ENCODE assay signal across 10 cellular contexts in the genomic region with DNA sequence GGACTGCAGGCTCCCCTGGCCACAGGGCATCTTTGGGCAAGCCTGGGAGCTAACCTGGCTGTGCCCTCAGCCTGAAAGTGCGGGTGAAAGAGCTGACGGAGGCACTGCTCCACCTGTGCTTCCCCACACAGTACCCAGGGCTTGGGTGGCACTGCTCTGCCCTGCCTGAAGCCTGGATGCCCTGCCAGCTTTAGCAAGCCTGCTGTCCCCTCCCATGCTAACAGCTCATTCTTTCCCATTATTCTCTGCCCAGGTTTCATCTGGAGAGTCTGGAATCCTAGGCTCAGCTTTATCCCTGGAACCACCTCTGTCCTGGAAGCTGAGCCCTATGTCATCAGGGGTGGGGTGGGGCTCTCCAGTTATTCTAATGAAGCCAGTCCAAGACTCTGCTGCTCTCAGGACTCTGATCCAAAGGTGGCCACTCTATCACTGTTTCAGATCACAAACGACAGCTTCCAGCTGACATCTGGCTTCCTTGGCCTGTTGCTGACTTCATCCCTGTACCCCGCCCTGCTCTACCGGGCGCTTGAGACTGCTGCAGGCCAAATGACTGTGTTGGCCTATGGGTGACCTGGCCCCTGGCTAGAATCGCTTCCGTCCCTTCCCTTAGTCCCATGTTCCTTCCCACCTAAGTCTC. TPM values are rescaled to one million over a fixed set of nuclear protein-coding genes. Genes with fewer than 3 reads are reported as not detected.
DNase-seq lines count a peak whose midpoint lies in the region; ATAC-seq and TF ChIP-seq lines count a peak whose summit lies in the region.
"Had no signal": no experiment of that assay in that cellular context is flagged by ENCODE, and none has a peak within 500 bp of the region (broad histone marks: within the 10 kb centered on the region; RNA-seq: fewer than 3 reads in every experiment).

No MANE protein-coding gene starts in this region.

- peak overlapping the region; percentile 6 for H3K4me3 ChIP-seq in rectal smooth muscle tissue (ENCODE audit: low read length)

- no TSS peak for BruUV-seq in Calu3 (replicated peaks; lab: Mats Ljungman, UMichigan)

- H3K9me3 Mint-ChIP-seq in Calu3 (ENCODE audit: low read depth, unreplicated experiment), result no peaks in the 10 kb centered on the region

- peaks cover 32% of the 10 kb centered on the region for H3K4me1 Mint-ChIP-seq in Calu3 (ENCODE audit: low read depth, unreplicated experiment)

- no peaks in the 10 kb centered on the region for H3K36me3 Mint-ChIP-seq in Calu3 (ENCODE audit: insufficient read depth, unreplicated experiment)

- H3K27ac ChIP-seq in foreskin keratinocyte (peak overlapping the region; percentile 13), rectal smooth muscle tissue (ENCODE audit: low read depth, low read length) (peak overlapping the region; percentile 62)

- no peaks in the 10 kb centered on the region for H3K27me3 ChIP-seq in foreskin keratinocyte
- H3K27me3 ChIP-seq in rectal smooth muscle tissue (ENCODE audit: control insufficient read depth, insufficient read depth, low read length), result no peaks in the 10 kb centered on the region

- peaks cover 4% of the 10 kb centered on the region for H3K36me3 ChIP-seq in rectal smooth muscle tissue (ENCODE audit: control insufficient read depth, insufficient read depth, low read length)

- H3K4me1 ChIP-seq in foreskin keratinocyte (peaks cover 19% of the 10 kb centered on the region), rectal smooth muscle tissue (ENCODE audit: control insufficient read depth, insufficient read depth, low read length) (peaks cover 43% of the 10 kb centered on the region)

- H3K4me3 Mint-ChIP-seq in Calu3 (ENCODE audit: low read depth, unreplicated experiment), result no peak overlapping the region

- peak overlapping the region; percentile 69 for H3K27ac Mint-ChIP-seq in Calu3 (ENCODE audit: unreplicated experiment)

- intact Hi-C loops in Calu3 (cut with micrococcal nuclease; ENCODE audit: unreplicated experiment), result no loop called here

- H3K27me3 Mint-ChIP-seq in Calu3 (ENCODE audit: unreplicated experiment), result no peaks in the 10 kb centered on the region

- H3K9ac ChIP-seq in rectal smooth muscle tissue (ENCODE audit: low read length), result no peak overlapping the region

- TF ChIP-seq CTCF in Calu3 (IDR thresholded peaks at IDR 0.05; ENCODE audit: unreplicated experiment) (no peak), foreskin keratinocyte (conservative IDR thresholded peaks at IDR 0.05) (no peak)

- DNase-seq in Calu3, result no peak
- peak in 1 of 2 donors; percentile 37 for DNase-seq in foreskin keratinocyte
- no peak for DNase-seq in HuH-7 (ENCODE audit: low spot score)
- no peak for DNase-seq in NCI-H2227 (lab: John Stamatoyannopoulos, UW; ENCODE audit: unreplicated experiment)
- no peak for DNase-seq in COLO829 (ENCODE audit: low spot score)
- no peak for DNase-seq in NCI-H82 (lab: John Stamatoyannopoulos, UW)
- DNase-seq: activated CD4-positive, alpha-beta T cell treated with anti-CD3 and anti-CD28 coated beads for 4 hours; KG1 had no signal

- ATAC-seq in SK-N-SH treated with all-trans-retinoic acid at 6 μM for 48 hours (peak; percentile 52), foreskin keratinocyte (peak; percentile 33)

- CTCF ChIA-PET in Calu3 (lab: Charles Lee), result interaction anchor here (0.6 kb wide), 1 partner anchor 173 kb away, joined by 4 read pairs; no protein-coding TSS in a partner anchor

TF ChIP-seq in SK-N-SH treated with all-trans-retinoic acid at 6 μM for 48 hours, 23 proteins besides CTCF, POLR2A, EP300 and RAD21:
- no peak; the same call in 1 of the 2 replicates for TF ChIP-seq SNAI2 (CRISPR knock-in tag; IDR thresholded peaks at IDR 0.05)
- peak; percentile 79 for TF ChIP-seq TCF4 (CRISPR knock-in tag; IDR thresholded peaks at IDR 0.05; ENCODE audit: borderline replicate concordance)
- TF ChIP-seq CSDC2 (CRISPR knock-in tag; IDR thresholded peaks at IDR 0.05), result no peak
- TF ChIP-seq ZNF70 (CRISPR knock-in tag; IDR thresholded peaks at IDR 0.05), result peak; percentile 62
- TF ChIP-seq BACH2 (CRISPR knock-in tag; IDR thresholded peaks at IDR 0.05; ENCODE audit: borderline replicate concordance), result no peak
- TF ChIP-seq ARNTL (CRISPR knock-in tag; IDR thresholded peaks at IDR 0.05; ENCODE audit: borderline replicate concordance, low read depth), result no peak
- TF ChIP-seq, protein P1, sequence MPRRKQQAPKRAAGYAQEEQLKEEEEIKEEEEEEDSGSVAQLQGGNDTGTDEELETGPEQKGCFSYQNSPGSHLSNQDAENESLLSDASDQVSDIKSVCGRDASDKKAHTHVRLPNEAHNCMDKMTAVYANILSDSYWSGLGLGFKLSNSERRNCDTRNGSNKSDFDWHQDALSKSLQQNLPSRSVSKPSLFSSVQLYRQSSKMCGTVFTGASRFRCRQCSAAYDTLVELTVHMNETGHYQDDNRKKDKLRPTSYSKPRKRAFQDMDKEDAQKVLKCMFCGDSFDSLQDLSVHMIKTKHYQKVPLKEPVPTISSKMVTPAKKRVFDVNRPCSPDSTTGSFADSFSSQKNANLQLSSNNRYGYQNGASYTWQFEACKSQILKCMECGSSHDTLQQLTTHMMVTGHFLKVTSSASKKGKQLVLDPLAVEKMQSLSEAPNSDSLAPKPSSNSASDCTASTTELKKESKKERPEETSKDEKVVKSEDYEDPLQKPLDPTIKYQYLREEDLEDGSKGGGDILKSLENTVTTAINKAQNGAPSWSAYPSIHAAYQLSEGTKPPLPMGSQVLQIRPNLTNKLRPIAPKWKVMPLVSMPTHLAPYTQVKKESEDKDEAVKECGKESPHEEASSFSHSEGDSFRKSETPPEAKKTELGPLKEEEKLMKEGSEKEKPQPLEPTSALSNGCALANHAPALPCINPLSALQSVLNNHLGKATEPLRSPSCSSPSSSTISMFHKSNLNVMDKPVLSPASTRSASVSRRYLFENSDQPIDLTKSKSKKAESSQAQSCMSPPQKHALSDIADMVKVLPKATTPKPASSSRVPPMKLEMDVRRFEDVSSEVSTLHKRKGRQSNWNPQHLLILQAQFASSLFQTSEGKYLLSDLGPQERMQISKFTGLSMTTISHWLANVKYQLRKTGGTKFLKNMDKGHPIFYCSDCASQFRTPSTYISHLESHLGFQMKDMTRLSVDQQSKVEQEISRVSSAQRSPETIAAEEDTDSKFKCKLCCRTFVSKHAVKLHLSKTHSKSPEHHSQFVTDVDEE (CRISPR knock-in tag; IDR thresholded peaks at IDR 0.05), result peak; percentile 93
- TF ChIP-seq ZNF565 (CRISPR knock-in tag; conservative IDR thresholded peaks at IDR 0.05; ENCODE audit: low read depth), result peak; percentile 39; the same call in 1 of the 2 replicates
- 0 out of 2 replicates have a peak, but pooled peaks have one; percentile 1 for TF ChIP-seq PPARA (CRISPR knock-in tag; IDR thresholded peaks at IDR 0.05; ENCODE audit: borderline replicate concordance)
- TF ChIP-seq ZFP3 (CRISPR knock-in tag; IDR thresholded peaks at IDR 0.05), result no peak; the same call in 1 of the 2 replicates
- TF ChIP-seq, protein P2, sequence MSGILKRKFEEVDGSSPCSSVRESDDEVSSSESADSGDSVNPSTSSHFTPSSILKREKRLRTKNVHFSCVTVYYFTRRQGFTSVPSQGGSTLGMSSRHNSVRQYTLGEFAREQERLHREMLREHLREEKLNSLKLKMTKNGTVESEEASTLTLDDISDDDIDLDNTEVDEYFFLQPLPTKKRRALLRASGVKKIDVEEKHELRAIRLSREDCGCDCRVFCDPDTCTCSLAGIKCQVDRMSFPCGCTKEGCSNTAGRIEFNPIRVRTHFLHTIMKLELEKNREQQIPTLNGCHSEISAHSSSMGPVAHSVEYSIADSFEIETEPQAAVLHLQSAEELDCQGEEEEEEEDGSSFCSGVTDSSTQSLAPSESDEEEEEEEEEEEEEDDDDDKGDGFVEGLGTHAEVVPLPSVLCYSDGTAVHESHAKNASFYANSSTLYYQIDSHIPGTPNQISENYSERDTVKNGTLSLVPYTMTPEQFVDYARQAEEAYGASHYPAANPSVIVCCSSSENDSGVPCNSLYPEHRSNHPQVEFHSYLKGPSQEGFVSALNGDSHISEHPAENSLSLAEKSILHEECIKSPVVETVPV (CRISPR knock-in tag; IDR thresholded peaks at IDR 0.05), result no peak

RNA-seq across cellular contexts. Expression of a gene that starts 29.3 kb away (rescaled TPM):
- total RNA-seq in Calu3 (2022) (0.61 and 1.2 TPM in 2 replicates), foreskin keratinocyte (1.5 and 3.0 TPM in 2 replicates)
- polyA plus RNA-seq in foreskin keratinocyte, result 0.99 and 2.4 TPM in 2 replicates

RNA-seq across cellular contexts. Expression of a gene that starts 42.4 kb away (rescaled TPM):
- total RNA-seq in Calu3 (2022) (21.0 and 22.1 TPM in 2 replicates), foreskin keratinocyte (55.7 and 61.6 TPM in 2 replicates)
- polyA plus RNA-seq in foreskin keratinocyte, result 71.6 and 74.4 TPM in 2 replicates

RNA-seq across cellular contexts. Expression of a gene that starts 54.3 kb away (rescaled TPM):
- total RNA-seq in Calu3 (2022), result 24.7 and 29.7 TPM in 2 replicates
- 23.3 and 24.0 TPM in 2 replicates for total RNA-seq in foreskin keratinocyte
- 21.6 and 22.7 TPM in 2 replicates for polyA plus RNA-seq in foreskin keratinocyte

RNA-seq across cellular contexts. Expression of a gene that starts 59.1 kb away (rescaled TPM):
- not detected in 2 replicates for total RNA-seq in Calu3 (2022)
- 2.6 and 4.2 TPM in 2 replicates for total RNA-seq in foreskin keratinocyte
- polyA plus RNA-seq in foreskin keratinocyte, result 2.3 and 3.3 TPM in 2 replicates
